In genomic region chr10:17831326-17831725, GRCh38 we compare ENCODE assay signal across 24 cellular contexts. TPM values are rescaled to one million over a fixed set of nuclear protein-coding genes. Genes with fewer than 3 reads are reported as not detected.
"Had no signal": no experiment of that assay in that cellular context is flagged by ENCODE, and none has a peak within 500 bp of the region (broad histone marks: within the 10 kb centered on the region; RNA-seq: fewer than 3 reads in every experiment).

No MANE protein-coding gene starts in this region.

- DNase-seq: activated CD4-positive, alpha-beta T cell treated with anti-CD3 and anti-CD28 coated beads for 48 hours; activated CD8-positive, alpha-beta memory T cell treated with anti-CD3 and anti-CD28 coated beads, Interleukin-2, amount 50 U/mL, for 4 hours; activated CD8-positive, alpha-beta T cell treated with anti-CD3 and anti-CD28 coated beads, Interleukin-2, amount 10 ng/mL, durations not matched to agents 7 days and 5 days; activated effector memory CD4-positive, alpha-beta T cell treated with anti-CD3 and anti-CD28 coated beads, Interleukin-2, amount 50 U/mL, for 16 hours; activated T-cell treated with anti-CD3 and anti-CD28 coated beads, Interleukin-2, amount 50 U/mL, for 48 hours; adrenal gland; mesenchymal stem cell; nephron progenitor cell; occipital lobe; right cardiac atrium; stimulated activated CD4-positive, alpha-beta T cell treated with anti-CD3 and anti-CD28 coated beads, Interleukin-15, amount 100 ng/mL, for 24 hours; stimulated activated CD4-positive, alpha-beta T cell treated with anti-CD3 and anti-CD28 coated beads, Interleukin-4, amount 100 ng/mL, for 24 hours; stimulated activated naive CD8-positive, alpha-beta T cell treated with anti-CD3 and anti-CD28 coated beads, Interleukin-15, Interleukin-2, amounts not matched to agents 100 U/mL and 50 U/mL, for 24 hours; trophoblast cell had no signal

- H3K36me3 ChIP-seq: adrenal gland, cardiac muscle cell, esophagus muscularis mucosa, prostate gland, suprapubic skin had no signal

- H3K27ac ChIP-seq: adrenal gland, cardiac muscle cell, esophagus muscularis mucosa, hepatocyte, prostate gland, skin epidermis, suprapubic skin had no signal

- H3K36me3 Mint-ChIP-seq: activated naive CD4-positive, alpha-beta T cell treated with anti-CD3 and anti-CD28 coated beads, Interleukin-2, amount 50 U/mL, for 24 hours; WTC11 had no signal

- H3K4me1 Mint-ChIP-seq: activated naive CD4-positive, alpha-beta T cell treated with anti-CD3 and anti-CD28 coated beads, Interleukin-2, amount 50 U/mL, for 24 hours had no signal

- ATAC-seq: activated CD8-positive, alpha-beta T cell treated with anti-CD3 and anti-CD28 coated beads, Interleukin-2, amount 10 ng/mL, durations not matched to agents 7 days and 5 days; left lobe of liver; right cardiac atrium; stimulated activated naive CD8-positive, alpha-beta T cell treated with anti-CD3 and anti-CD28 coated beads, Interleukin-15, Interleukin-2, amounts not matched to agents 100 U/mL and 50 U/mL, for 24 hours; WTC11 had no signal

- H3K4me3 ChIP-seq: adrenal gland, cardiac muscle cell, esophagus muscularis mucosa, hepatocyte, prostate gland, skin epidermis, suprapubic skin had no signal

- H3K9me3 ChIP-seq: adrenal gland, esophagus muscularis mucosa, prostate gland, suprapubic skin had no signal

- H3K4me3 Mint-ChIP-seq: activated CD8-positive, alpha-beta T cell treated with anti-CD3 and anti-CD28 coated beads, Interleukin-2, amount 10 ng/mL, durations not matched to agents 7 days and 5 days; activated naive CD4-positive, alpha-beta T cell treated with anti-CD3 and anti-CD28 coated beads, Interleukin-2, amount 50 U/mL, for 24 hours; nephron progenitor cell; WTC11 had no signal

- H3K4me2 ChIP-seq: hepatocyte had no signal

- H3K27ac Mint-ChIP-seq: activated CD8-positive, alpha-beta T cell treated with anti-CD3 and anti-CD28 coated beads, Interleukin-2, amount 10 ng/mL, durations not matched to agents 7 days and 5 days; activated naive CD4-positive, alpha-beta T cell treated with anti-CD3 and anti-CD28 coated beads, Interleukin-2, amount 50 U/mL, for 24 hours; nephron progenitor cell; WTC11 had no signal

- H3K4me1 ChIP-seq: prostate gland, suprapubic skin had no signal

- H3K79me2 ChIP-seq: hepatocyte had no signal

- H3K27me3 ChIP-seq: adrenal gland, cardiac muscle cell, hepatocyte had no signal

- H2AFZ ChIP-seq: hepatocyte had no signal

- H3K9me3 Mint-ChIP-seq: activated naive CD4-positive, alpha-beta T cell treated with anti-CD3 and anti-CD28 coated beads, Interleukin-2, amount 50 U/mL, for 24 hours; nephron progenitor cell had no signal

RNA-seq across cellular contexts. Expression of gene MRC1, which starts 22.2 kb away (rescaled TPM):
- total RNA-seq: activated CD8-positive, alpha-beta T cell treated with anti-CD3 and anti-CD28 coated beads, Interleukin-2, amount 10 ng/mL, durations not matched to agents 7 days and 5 days; T-helper 1 cell treated with Interleukin-12 subunit alpha and Interleukin-12 subunit beta and Interleukin-4 antibody, amounts not matched to agents 30 ng/mL and 1 ng/mL, for 36 hours had no signal
